In genomic region chr12:107014050-107014449, GRCh38 we compare ENCODE assay signal across 9 cellular contexts. TPM values are rescaled to one million over a fixed set of nuclear protein-coding genes. Genes with fewer than 3 reads are reported as not detected.
DNase-seq lines count a peak whose midpoint lies in the region; ATAC-seq and TF ChIP-seq lines count a peak whose summit lies in the region.
"Had no signal": no experiment of that assay in that cellular context is flagged by ENCODE, and none has a peak within 500 bp of the region (broad histone marks: within the 10 kb centered on the region; RNA-seq: fewer than 3 reads in every experiment).

No MANE protein-coding gene starts in this region.

- H3K27me3 ChIP-seq in left ventricle myocardium inferior (ENCODE audit: low read depth) = no peaks in the 10 kb centered on the region
- H3K27me3 ChIP-seq in PC-3 (ENCODE audit: low read length) = no peaks in the 10 kb centered on the region

- no peaks in the 10 kb centered on the region for H3K9me2 ChIP-seq in PC-3 (replicated peaks; ENCODE audit: low read length)

- no peaks in the 10 kb centered on the region for H3F3A ChIP-seq in PC-3 (ENCODE audit: low read length, unreplicated experiment)

- H2AFZ ChIP-seq in PC-3 (ENCODE audit: low read length) = no peak overlapping the region

- H3K27ac ChIP-seq in left ventricle myocardium inferior (replicated peaks) (no peak overlapping the region), PC-3 (ENCODE audit: low read length) (no peak overlapping the region)

- POLR2A ChIA-PET in PC-3 (lab: Charles Lee; ENCODE audit: unreplicated experiment) (interaction anchor here (0.7 kb wide), 1 partner anchor 1508 kb away, joined by 3 read pairs; no protein-coding TSS in a partner anchor), GM10248 (lab: Yijun Ruan, JAX) (no interaction called here)

- H4K20me1 ChIP-seq in PC-3 (ENCODE audit: low read length) = no peaks in the 10 kb centered on the region

- H3K4me1 ChIP-seq in left ventricle myocardium inferior = peaks cover 12% of the 10 kb centered on the region
- H3K4me1 ChIP-seq in PC-3 (ENCODE audit: insufficient read depth, low read length) = no peaks in the 10 kb centered on the region

- H3K36me3 ChIP-seq in left ventricle myocardium inferior (peaks cover 6% of the 10 kb centered on the region), PC-3 (ENCODE audit: low read depth, low read length) (no peaks in the 10 kb centered on the region)

- H3K4me3 ChIP-seq in left ventricle myocardium inferior = no peak overlapping the region
- H3K4me3 ChIP-seq in PC-3 (ENCODE audit: low read length) = no peak overlapping the region

- intact Hi-C loops in left ventricle myocardium inferior (cut with micrococcal nuclease) (no loop called here), Right ventricle myocardium inferior (cut with DNase I) (no loop called here), PC-3 (cut with micrococcal nuclease) (loop anchor here (1.0 to 5.0 kb wide), 2 partner anchors 43 to 90 kb away; no protein-coding TSS in a partner anchor), posterior vena cava (cut with DNase I) (no loop called here)

- H3K9ac ChIP-seq in PC-3 (ENCODE audit: low read length) = no peak overlapping the region

- BruUV-seq in PC-3 (replicated peaks; lab: Mats Ljungman, UMichigan) = no TSS peak

- H3K9me3 ChIP-seq in left ventricle myocardium inferior (replicated peaks) = peaks cover 7% of the 10 kb centered on the region
- no peaks in the 10 kb centered on the region for H3K9me3 ChIP-seq in PC-3 (ENCODE audit: low read length)

- TF ChIP-seq CTCF in left ventricle myocardium inferior (IDR thresholded peaks at IDR 0.05; ENCODE audit: borderline replicate concordance) = peak; percentile 20
- TF ChIP-seq CTCF in PC-3 (conservative IDR thresholded peaks at IDR 0.05; ENCODE audit: low read depth, low read length) = peak; percentile 81
- TF ChIP-seq CTCF in GM10248 (IDR thresholded peaks at IDR 0.05; ENCODE audit: control extremely low read depth, extremely low read depth, low read depth, missing control alignments) = no peak

- no peaks in the 10 kb centered on the region for H3K79me2 ChIP-seq in PC-3 (ENCODE audit: low read length)

- no peak overlapping the region for H3K4me2 ChIP-seq in PC-3 (ENCODE audit: low read length)

- DNase-seq in left ventricle myocardium inferior (no peak), Right ventricle myocardium inferior (ENCODE audit: missing footprints) (no peak), PC-3 (peak; percentile 92), iPS DF 19.7 (ENCODE audit: low read depth, low spot score) (peak; percentile 17), posterior vena cava (ENCODE audit: low spot score) (no peak), GM10248 (ENCODE audit: extremely low spot score) (no peak)
- DNase-seq: NCI-H1092 had no signal

- ATAC-seq in Right ventricle myocardium inferior (no peak), PC-3 (peak; percentile 100), GM18511 (IDR thresholded peaks at IDR 0.05; ENCODE audit: unreplicated experiment) (no peak), HG02970 (IDR thresholded peaks at IDR 0.05; ENCODE audit: low FRiP score, unreplicated experiment) (no peak)

- CTCF ChIA-PET in PC-3 (lab: Charles Lee) (interaction anchor here (0.6 kb wide), 1 partner anchor 90 kb away, joined by 3 read pairs; no protein-coding TSS in a partner anchor), GM10248 (lab: Yijun Ruan, JAX) (interaction anchor here (1.5 kb wide), 1 partner anchor 16 kb away, joined by 5 read pairs; no protein-coding TSS in a partner anchor)

RNA-seq across cellular contexts. Expression of gene MTERF2, which starts 27.1 kb away (rescaled TPM):
- total RNA-seq in left ventricle myocardium inferior (35.6 TPM), Right ventricle myocardium inferior (33.1 TPM), PC-3 (2014; rRNA removed) (10.7 and 14.2 TPM in 2 replicates), posterior vena cava (10 to 100 TPM in 1 of 2 donors, 1 to 10 TPM in 1; 8.3 to 10.4 TPM)

RNA-seq across cellular contexts. Expression of gene TMEM263, which starts 58.3 kb away (rescaled TPM):
- 35.8 TPM for total RNA-seq in left ventricle myocardium inferior
- 35.8 TPM for total RNA-seq in Right ventricle myocardium inferior
- total RNA-seq in PC-3 (2014; rRNA removed) = 42.7 and 59.7 TPM in 2 replicates
- total RNA-seq in posterior vena cava = 10 to 100 TPM; 57.0 to 57.4 TPM

Comparison
In these comparisons a context has a peak if more than half of its experiments do, and no peak if none do; other contexts are left out.
1. DNase-seq: peak in PC-3 (single experiment) and iPS DF 19.7 (single experiment); none in left ventricle myocardium inferior (single experiment), Right ventricle myocardium inferior (single experiment), posterior vena cava (single experiment) and GM10248 (single experiment).